Comparison of ENCODE assay signal across 1 cellular context in genomic region chr3:52678265-52678927, GRCh38.
TF ChIP-seq lines count a peak whose summit lies in the region.

No MANE protein-coding gene starts in this region.

TF ChIP-seq in HepG2, 621 proteins besides CTCF, POLR2A, EP300 and RAD21:
- TF ChIP-seq MAFK (conservative IDR thresholded peaks at IDR 0.05 in 1 of 2, IDR thresholded peaks at IDR 0.05 in 1 of 2; ENCODE audit: low read length in 2 of 2), result peak; percentile 68 to 83
- no peak for TF ChIP-seq ZNF609 (CRISPR knock-in tag; IDR thresholded peaks at IDR 0.05; ENCODE audit: borderline replicate concordance)
- TF ChIP-seq MAFF (IDR thresholded peaks at IDR 0.05; ENCODE audit: low read depth, low read length), result peak; percentile 84
- no peak for TF ChIP-seq ZNF17 (CRISPR knock-in tag; IDR thresholded peaks at IDR 0.05)
